Comparison of ENCODE assay signal across 8 cellular contexts in the genomic region with DNA sequence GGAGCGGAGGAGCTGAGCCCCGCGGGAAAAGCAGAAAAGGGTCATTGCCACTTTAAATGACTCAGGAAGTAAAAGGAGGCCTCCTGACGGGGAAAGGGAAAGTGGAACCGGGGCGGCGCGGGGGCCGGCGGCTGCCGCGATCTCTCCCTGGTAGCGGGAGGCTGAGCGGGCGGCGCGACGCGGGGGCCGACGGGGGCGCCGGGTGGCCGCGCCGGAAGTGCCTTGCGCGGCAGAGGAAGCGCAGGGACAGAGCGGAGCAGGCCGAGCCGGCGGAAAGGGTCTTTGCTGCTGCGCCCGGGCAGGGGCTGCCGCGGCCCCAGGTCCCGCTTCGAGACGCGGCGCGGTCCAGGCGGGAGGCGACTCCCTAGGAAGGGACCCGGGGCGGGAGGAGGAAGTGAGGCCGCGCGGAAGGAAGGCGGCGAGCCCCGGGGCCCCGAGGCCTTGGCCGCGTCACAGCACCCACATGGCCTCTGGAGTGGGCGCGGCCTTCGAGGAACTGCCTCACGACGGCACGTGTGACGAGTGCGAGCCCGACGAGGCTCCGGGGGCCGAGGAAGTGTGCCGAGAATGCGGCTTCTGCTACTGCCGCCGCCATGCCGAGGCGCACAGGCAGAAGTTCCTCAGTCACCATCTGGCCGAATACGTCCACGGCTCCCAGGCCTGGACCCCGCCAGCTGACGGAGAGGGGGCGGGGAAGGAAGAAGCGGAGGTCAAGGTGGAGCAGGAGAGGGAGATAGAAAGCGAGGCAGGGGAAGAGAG.
DNase-seq lines count a peak whose midpoint lies in the region; ATAC-seq and FAIRE-seq lines count a peak whose summit lies in the region.

A gene with protein sequence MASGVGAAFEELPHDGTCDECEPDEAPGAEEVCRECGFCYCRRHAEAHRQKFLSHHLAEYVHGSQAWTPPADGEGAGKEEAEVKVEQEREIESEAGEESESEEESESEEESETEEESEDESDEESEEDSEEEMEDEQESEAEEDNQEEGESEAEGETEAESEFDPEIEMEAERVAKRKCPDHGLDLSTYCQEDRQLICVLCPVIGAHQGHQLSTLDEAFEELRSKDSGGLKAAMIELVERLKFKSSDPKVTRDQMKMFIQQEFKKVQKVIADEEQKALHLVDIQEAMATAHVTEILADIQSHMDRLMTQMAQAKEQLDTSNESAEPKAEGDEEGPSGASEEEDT (plus strand): TSS at position 127 of the 759 bp plus-strand sequence. CDS start 337 bp downstream, at position 464.

- H3K27me3 ChIP-seq in effector memory CD4-positive, alpha-beta T cell (replicated peaks; ENCODE audit: control insufficient read depth, insufficient read depth, low read length, poor library complexity, severe bottlenecking): no peaks in the 10 kb centered on the region

- peaks cover 26% of the 10 kb centered on the region for H3K36me3 Mint-ChIP-seq in memory B cell

- peak within 1 kb of the TSS; percentile 96 for H3K27ac Mint-ChIP-seq in memory B cell

- H3K4me1 Mint-ChIP-seq in memory B cell: peaks cover 33% of the 10 kb centered on the region

- peaks cover 2% of the 10 kb centered on the region for H3K27me3 Mint-ChIP-seq in memory B cell

- H3K27ac ChIP-seq in effector memory CD4-positive, alpha-beta T cell (ENCODE audit: insufficient read depth, low read length, poor library complexity, severe bottlenecking): peak within 1 kb of the TSS; percentile 80

- peak within 1 kb of the TSS; percentile 91 for H3K4me3 ChIP-seq in effector memory CD4-positive, alpha-beta T cell (ENCODE audit: insufficient read depth, low read depth, low read length, poor library complexity, severe bottlenecking)

- DNase-seq in C1 segment of cervical spinal cord (lab: John Stamatoyannopoulos, UW) (peak in 13 of 14 donors; percentile 13 to 89 (median 79)), GM19239 (ENCODE audit: insufficient read length, low spot score) (peak; percentile 76), NCI-H774 (lab: John Stamatoyannopoulos, UW) (peak; percentile 81), memory B cell (ENCODE audit: low spot score in 2 of 2) (peak; percentile 74 to 76)
- DNase-seq in activated CD8-positive, alpha-beta memory T cell treated with anti-CD3 and anti-CD28 coated beads for 24 hours: peak; percentile 92
- peak; percentile 60 to 72 (median 62) for DNase-seq in effector memory CD4-positive, alpha-beta T cell
- peak; percentile 63 for DNase-seq in stimulated activated CD8-positive, alpha-beta memory T cell treated with anti-CD3 and anti-CD28 coated beads, Interleukin-12 subunit alpha, Interleukin-12 subunit beta, amount 100 ng/mL, for 24 hours (ENCODE audit: extremely low read depth)

- peak within 1 kb of the TSS; percentile 98 for H3K4me3 Mint-ChIP-seq in memory B cell

- peaks cover 6% of the 10 kb centered on the region for H3K9me3 ChIP-seq in effector memory CD4-positive, alpha-beta T cell (ENCODE audit: control insufficient read depth, low read length)

- H3K9me3 Mint-ChIP-seq in memory B cell: peaks cover 21% of the 10 kb centered on the region

- FAIRE-seq in GM19239 (lab: Jason Lieb, UNC): peak; percentile 89

- H3K4me1 ChIP-seq in effector memory CD4-positive, alpha-beta T cell (ENCODE audit: control insufficient read depth, insufficient read depth, low read length, poor library complexity, severe bottlenecking): peaks cover 14% of the 10 kb centered on the region

- no peaks in the 10 kb centered on the region for H3K36me3 ChIP-seq in effector memory CD4-positive, alpha-beta T cell (ENCODE audit: control insufficient read depth, insufficient read depth, low read length)

- peak; percentile 83 for ATAC-seq in HG03457 (IDR thresholded peaks at IDR 0.05; ENCODE audit: unreplicated experiment)
- ATAC-seq in memory B cell (ENCODE audit: low read depth): peak; percentile 84

Comparison
In these comparisons a context has a peak if more than half of its experiments do, and no peak if none do; other contexts are left out.
1. Peak in every context shown above with its lines: DNase-seq, ATAC-seq, H3K4me3 ChIP-seq and H3K27ac ChIP-seq.